ENCODE assay signal across 1 cellular context in the genomic region with DNA sequence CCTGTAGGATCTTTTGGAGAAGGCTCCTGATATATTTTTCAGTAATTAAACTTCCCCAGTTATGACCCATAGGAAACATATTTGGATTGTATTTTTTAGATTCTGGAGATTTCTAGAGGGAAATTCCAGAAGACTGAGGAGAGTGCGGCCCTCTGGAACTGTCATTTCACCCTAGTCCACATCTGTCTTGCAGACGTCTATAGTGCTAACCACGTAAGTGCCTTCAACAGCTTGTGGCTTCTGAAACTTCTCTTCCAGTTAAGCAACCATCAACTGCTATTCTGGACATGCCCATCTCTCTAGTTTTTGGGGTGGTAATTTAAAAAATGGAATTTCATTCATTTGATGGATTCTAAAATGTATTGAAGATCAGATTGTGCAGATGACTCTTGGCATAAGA.
TF ChIP-seq lines count a peak whose summit lies in the region.

No MANE protein-coding gene starts in this region.

TF ChIP-seq in GM12878, 131 proteins besides CTCF, POLR2A, EP300 and RAD21 (continued from another document):
- TF ChIP-seq TBL1XR1 (IDR thresholded peaks at IDR 0.05; ENCODE audit: low read depth, low read length) (no peak), EGR1 (IDR thresholded peaks at IDR 0.05; ENCODE audit: borderline replicate concordance in 1 of 2, low read depth in 2 of 2, low read length in 2 of 2) (no peak)
